Comparison of ENCODE assay signal across 1 cellular context in the genomic region with DNA sequence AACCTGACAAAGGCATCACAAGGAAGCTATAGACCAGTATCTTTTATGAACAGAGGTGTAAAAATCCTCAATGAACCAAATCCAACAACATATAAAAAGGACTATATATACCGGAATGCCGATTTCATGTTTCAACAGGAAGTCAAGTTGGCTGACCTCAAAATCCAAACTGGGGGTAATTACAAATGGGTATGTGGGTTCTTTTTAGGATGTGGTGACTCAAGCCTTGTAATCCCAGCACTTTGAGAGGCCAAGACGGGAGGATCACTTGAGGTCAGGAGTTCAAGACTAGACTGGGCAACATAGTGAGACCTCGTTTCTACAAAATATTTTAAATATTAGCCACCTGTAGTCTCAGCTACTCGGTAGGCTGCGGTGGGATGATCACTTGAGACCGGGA.
TF ChIP-seq lines count a peak whose summit lies in the region.

No MANE protein-coding gene starts in this region.

TF ChIP-seq in GM23338, 12 proteins besides CTCF, POLR2A, EP300 and RAD21 (continued from another document):
- no peak for TF ChIP-seq ZNF331 (CRISPR knock-in tag; IDR thresholded peaks at IDR 0.05; ENCODE audit: low read depth)
- TF ChIP-seq NANOG (IDR thresholded peaks at IDR 0.05; ENCODE audit: borderline replicate concordance), result no peak
